ENCODE assay signal across 8 cellular contexts in genomic region chr16:48608871-48609452, GRCh38. TPM values are rescaled to one million over a fixed set of nuclear protein-coding genes. Genes with fewer than 3 reads are reported as not detected.
DNase-seq lines count a peak whose midpoint lies in the region; ATAC-seq and TF ChIP-seq lines count a peak whose summit lies in the region.

No MANE protein-coding gene starts in this region.

- DNase-seq in Right ventricle myocardium superior (no peak), cardiac septum (ENCODE audit: low spot score) (no peak), ascending aorta (ENCODE audit: low spot score in 2 of 2) (no peak), lower leg skin (ENCODE audit: low spot score in 2 of 2) (peak in 1 of 2 donors; percentile 83), upper lobe of left lung (no peak), GDM1 (lab: John Stamatoyannopoulos, UW) (no peak), NOMO-1 (lab: John Stamatoyannopoulos, UW; ENCODE audit: unreplicated experiment in 2 of 2) (no peak), NCI-H526 treated with DMSO at 0.1 percent for 48 hours (lab: John Stamatoyannopoulos, UW) (no peak)

- H3K27ac ChIP-seq in ascending aorta = peak overlapping the region; percentile 91 to 95
- peak overlapping the region; percentile 88 to 99 (median 94) for H3K27ac ChIP-seq in upper lobe of left lung

- TF ChIP-seq EP300 in upper lobe of left lung (IDR thresholded peaks at IDR 0.05) = no peak

- no peak for TF ChIP-seq POLR2A in lower leg skin (IDR thresholded peaks at IDR 0.05)
- TF ChIP-seq POLR2A in upper lobe of left lung (IDR thresholded peaks at IDR 0.05) = no peak

- no peaks in the 10 kb centered on the region for H3K36me3 ChIP-seq in ascending aorta
- no peaks in the 10 kb centered on the region for H3K36me3 ChIP-seq in upper lobe of left lung

- H3K4me3 ChIP-seq in ascending aorta (peak overlapping the region; percentile 88 to 99), lower leg skin (ENCODE audit: low read depth, poor library complexity, severe bottlenecking) (peak overlapping the region; percentile 81), upper lobe of left lung (peak overlapping the region; percentile 88 to 100 (median 98))

- H3K27me3 ChIP-seq in ascending aorta (no peaks in the 10 kb centered on the region), upper lobe of left lung (no peaks in the 10 kb centered on the region)

- peaks cover 4 to 18% of the 10 kb centered on the region in 2 donors for H3K4me1 ChIP-seq in ascending aorta
- H3K4me1 ChIP-seq in upper lobe of left lung = peaks cover 66 to 85% (median 75%) of the 10 kb centered on the region in 4 donors

- ATAC-seq in Right ventricle myocardium superior (ENCODE audit: poor library complexity) (peak; percentile 49), upper lobe of left lung (ENCODE audit: low FRiP score in 2 of 2) (peak in 1 of 2 donors; percentile 26)

- no peak for TF ChIP-seq CTCF in ascending aorta (IDR thresholded peaks at IDR 0.05)
- no peak for TF ChIP-seq CTCF in lower leg skin (IDR thresholded peaks at IDR 0.05)
- TF ChIP-seq CTCF in upper lobe of left lung (IDR thresholded peaks at IDR 0.05) = no peak

- H3K9me3 ChIP-seq in ascending aorta = no peaks in the 10 kb centered on the region
- H3K9me3 ChIP-seq in upper lobe of left lung = no peaks in the 10 kb centered on the region

- 34 to 36% methylated on average over 25 of the region's 25 CpGs for WGBS in lower leg skin, 2 donors
- WGBS in upper lobe of left lung, 2 donors = 25 to 30% methylated on average over 25 of the region's 25 CpGs

- intact Hi-C loops in Right ventricle myocardium superior (cut with DNase I) = no loop called here
- intact Hi-C loops in cardiac septum (cut with DNase I) = loop anchor here (5.0 kb wide), 2 partner anchors 52 to 72 kb away; no protein-coding TSS in a partner anchor
- intact Hi-C loops in ascending aorta (cut with DNase I) = loop anchor here (1.0 to 2.0 kb wide), 2 partner anchors 14 to 365 kb away; partner anchors contain the start of gene LONP2
- intact Hi-C loops in lower leg skin (cut with DNase I; ENCODE audit: low total_unique reads) = no loop called here

RNA-seq across cellular contexts. Expression of gene N4BP1, which starts 1.0 kb away (rescaled TPM):
- total RNA-seq in Right ventricle myocardium superior (21.3 TPM), cardiac septum (20.9 TPM), ascending aorta (11.0 TPM), lower leg skin (100 to 1,000 TPM in 1 of 4 donors, 10 to 100 TPM in 3; 37.6 to 129 (median 66.1) TPM), upper lobe of left lung (10 to 100 TPM; 33.5 to 78.6 (median 53.1) TPM)

Comparison
In these comparisons a context has a peak if more than half of its experiments do, and no peak if none do; other contexts are left out.
1. intact Hi-C loops: an anchor here in cardiac septum (5.0 kb wide) and ascending aorta (1.0 to 2.0 kb wide); none called in Right ventricle myocardium superior and lower leg skin.